In genomic region chr10:22500567-22501369, GRCh38 we compare ENCODE assay signal across 27 cellular contexts.
DNase-seq lines count a peak whose midpoint lies in the region; ATAC-seq, FAIRE-seq and TF ChIP-seq lines count a peak whose summit lies in the region.
"Had no signal": no experiment of that assay in that cellular context is flagged by ENCODE, and none has a peak within 500 bp of the region (broad histone marks: within the 10 kb centered on the region; RNA-seq: fewer than 3 reads in every experiment).

No MANE protein-coding gene starts in this region.

- WGBS in heart left ventricle, 4 donors: 63 to 72% (median 69%) methylated on average over 7 of the region's 7 CpGs
- 71 to 76% methylated on average over 7 of the region's 7 CpGs for WGBS in pancreas, 2 donors

- H3K4me1 ChIP-seq in heart left ventricle: peaks cover 0 to 11% (median 0%) of the 10 kb centered on the region in 12 donors
- H3K4me1 ChIP-seq in pancreas: no peaks in the 10 kb centered on the region
- H3K4me1 ChIP-seq: suprapubic skin had no signal

- H3K9me3 ChIP-seq in heart left ventricle (no peaks in the 10 kb centered on the region), pancreas (no peaks in the 10 kb centered on the region)
- H3K9me3 ChIP-seq: gastroesophageal sphincter, suprapubic skin had no signal

- H3K27ac ChIP-seq in heart left ventricle: no peak overlapping the region
- no peak overlapping the region for H3K27ac ChIP-seq in pancreas
- H3K27ac ChIP-seq: gastroesophageal sphincter, suprapubic skin had no signal

- H3K4me3 ChIP-seq in heart left ventricle: no peak overlapping the region
- H3K4me3 ChIP-seq in pancreas: no peak overlapping the region
- H3K4me3 ChIP-seq: gastroesophageal sphincter, lung, smooth muscle cell, suprapubic skin had no signal

- H3K36me3 ChIP-seq in heart left ventricle (no peaks in the 10 kb centered on the region), pancreas (no peaks in the 10 kb centered on the region)
- H3K36me3 ChIP-seq: gastroesophageal sphincter, suprapubic skin had no signal

- FAIRE-seq in pancreas (lab: Jason Lieb, UNC): no peak
- FAIRE-seq: H1, HTR-8/SVneo, kidney had no signal

- intact Hi-C loops in Right ventricle myocardium inferior (cut with DNase I) (no loop called here), heart left ventricle (cut with DNase I) (no loop called here), pancreas (cut with DNase I) (no loop called here)

- no peak for TF ChIP-seq POLR2A in heart left ventricle (IDR thresholded peaks at IDR 0.05)

- ATAC-seq in Right ventricle myocardium inferior: peak; percentile 56
- ATAC-seq in heart left ventricle: no peak
- no peak for ATAC-seq in GM19455 (IDR thresholded peaks at IDR 0.05; ENCODE audit: unreplicated experiment)
- no peak for ATAC-seq in pancreas
- ATAC-seq: CD8-positive, alpha-beta T cell; gastroesophageal sphincter had no signal

- DNase-seq in Right ventricle myocardium inferior (ENCODE audit: missing footprints) (no peak), heart left ventricle (no peak), amniotic epithelial cell (ENCODE audit: low read depth) (peak; percentile 16), foreskin melanocyte (peak; percentile 74), stromal cell of bone marrow (ENCODE audit: low read depth) (peak; percentile 18), pancreas (no peak), NCI-H2171 (lab: John Stamatoyannopoulos, UW) (no peak)
- DNase-seq: activated B cell treated with CpG ODN at 0.5 μM for 24 hours; activated CD4-positive, alpha-beta memory T cell treated with anti-CD3 and anti-CD28 coated beads for 36 hours; activated naive CD8-positive, alpha-beta T cell treated with anti-CD3 and anti-CD28 coated beads for 36 hours; AML-193; CD8-positive, alpha-beta T cell; DMS79 treated with DMSO at 0.1 percent for 48 hours; effector CD8-positive, alpha-beta T cell; KG1; kidney; NCI-H526 treated with DMSO at 0.1 percent for 48 hours; RPMI8226; stimulated activated CD4-positive, alpha-beta T cell treated with anti-CD3 and anti-CD28 coated beads, Interleukin-2, amount 100 ng/mL, for 24 hours; T1000 had no signal

- H3K27me3 ChIP-seq in heart left ventricle (no peaks in the 10 kb centered on the region), pancreas (no peaks in the 10 kb centered on the region)
- H3K27me3 ChIP-seq: gastroesophageal sphincter had no signal

- TF ChIP-seq CTCF in heart left ventricle (IDR thresholded peaks at IDR 0.05) (no peak), pancreas (IDR thresholded peaks at IDR 0.05) (no peak)

Comparison
In these comparisons a context has a peak if more than half of its experiments do, and no peak if none do; other contexts are left out.
1. DNase-seq: peak in amniotic epithelial cell (single experiment), foreskin melanocyte (single experiment) and stromal cell of bone marrow (single experiment); none in Right ventricle myocardium inferior (single experiment), heart left ventricle (0 of 5), pancreas (0 of 6) and NCI-H2171 (single experiment).